In genomic region chr19:49361438-49362047, GRCh38 we compare ENCODE assay signal across 8 cellular contexts. TPM values are rescaled to one million over a fixed set of nuclear protein-coding genes. Genes with fewer than 3 reads are reported as not detected.
DNase-seq lines count a peak whose midpoint lies in the region; ATAC-seq and TF ChIP-seq lines count a peak whose summit lies in the region.

No MANE protein-coding gene starts in this region.

- peak in 1 of 2 donors; percentile 25 for TF ChIP-seq POLR2A in thyroid gland (IDR thresholded peaks at IDR 0.05)

- H3K4me3 ChIP-seq in duodenal mucosa (ENCODE audit: low read depth in 1 of 2, low read length in 2 of 2), result peak overlapping the region; percentile 72 to 73
- H3K4me3 ChIP-seq in lower lobe of right lung, result peak overlapping the region; percentile 81
- peak overlapping the region in 2 of 3 donors; percentile 27 to 62 for H3K4me3 ChIP-seq in thyroid gland (replicated peaks in 1 of 3)

- ATAC-seq in lower lobe of right lung, result peak; percentile 53 to 56

- H3K27me3 ChIP-seq in duodenal mucosa (ENCODE audit: control insufficient read depth in 1 of 2, insufficient read depth in 2 of 2, low read length in 2 of 2) (peaks cover 0 to 11% of the 10 kb centered on the region in 2 donors), lower lobe of right lung (ENCODE audit: low read depth) (no peaks in the 10 kb centered on the region), thyroid gland (no peaks in the 10 kb centered on the region)

- H3K27ac ChIP-seq in duodenal mucosa (ENCODE audit: low read depth, low read length) (peak overlapping the region; percentile 83), lower lobe of right lung (peak overlapping the region; percentile 90), thyroid gland (peak overlapping the region; percentile 84 to 89 (median 89))

- peaks cover 42% of the 10 kb centered on the region for H3K27me3 Mint-ChIP-seq in T-helper 2 cell treated with Interferon-gamma antibody and Interleukin-4, amounts not matched to agents 5 μg/mL and 100 μg/mL, for 36 hours (ENCODE audit: low read depth)

- WGBS in thyroid gland, 2 donors, result 2 to 4% methylated on average over 18 of the region's 27 CpGs

- no peaks in the 10 kb centered on the region for H3K9me3 Mint-ChIP-seq in T-helper 2 cell treated with Interferon-gamma antibody and Interleukin-4, amounts not matched to agents 5 μg/mL and 100 μg/mL, for 36 hours

- intact Hi-C loops in lower lobe of right lung (cut with DNase I), result no loop called here
- intact Hi-C loops in thyroid gland (cut with DNase I), result no loop called here

- TF ChIP-seq CTCF in lower lobe of right lung (IDR thresholded peaks at IDR 0.05) (no peak), thyroid gland (IDR thresholded peaks at IDR 0.05) (no peak)

- peaks cover 12 to 25% of the 10 kb centered on the region in 2 donors for H3K4me1 ChIP-seq in duodenal mucosa (ENCODE audit: control insufficient read depth in 1 of 2, insufficient read depth in 2 of 2, low read length in 2 of 2)
- peaks cover 20% of the 10 kb centered on the region for H3K4me1 ChIP-seq in lower lobe of right lung
- H3K4me1 ChIP-seq in thyroid gland, result peaks cover 8 to 17% of the 10 kb centered on the region in 2 donors

- H3K9me3 ChIP-seq in duodenal mucosa (ENCODE audit: control insufficient read depth in 1 of 2, low read length in 2 of 2) (no peaks in the 10 kb centered on the region), lower lobe of right lung (no peaks in the 10 kb centered on the region), thyroid gland (no peaks in the 10 kb centered on the region)

- no peak overlapping the region for H3K4me3 Mint-ChIP-seq in T-helper 2 cell treated with Interferon-gamma antibody and Interleukin-4, amounts not matched to agents 5 μg/mL and 100 μg/mL, for 36 hours

- no peaks in the 10 kb centered on the region for H3K36me3 ChIP-seq in duodenal mucosa (ENCODE audit: control insufficient read depth in 1 of 2, insufficient read depth in 2 of 2, low read length in 2 of 2)
- H3K36me3 ChIP-seq in lower lobe of right lung, result peaks cover 24% of the 10 kb centered on the region
- no peaks in the 10 kb centered on the region for H3K36me3 ChIP-seq in thyroid gland

- peak overlapping the region; percentile 63 to 73 for H3K9ac ChIP-seq in duodenal mucosa (ENCODE audit: low read depth in 1 of 2, low read length in 2 of 2)

- no peak overlapping the region for H3K27ac Mint-ChIP-seq in T-helper 2 cell treated with Interferon-gamma antibody and Interleukin-4, amounts not matched to agents 5 μg/mL and 100 μg/mL, for 36 hours

- DNase-seq in DMS 273 (lab: John Stamatoyannopoulos, UW; ENCODE audit: unreplicated experiment), result peak; percentile 80
- DNase-seq in NCI-H128 (lab: John Stamatoyannopoulos, UW; ENCODE audit: unreplicated experiment), result peak; percentile 30
- DNase-seq in lower lobe of right lung, result peak; percentile 73
- peak; percentile 58 to 60 for DNase-seq in thyroid gland
- no peak for DNase-seq in activated CD4-positive, CD25-positive, alpha-beta regulatory T cell treated with anti-CD3 and anti-CD28 coated beads, Interleukin-2, amount 50 U/mL, for 72 hours
- no peak for DNase-seq in stimulated activated CD4-positive, alpha-beta T cell treated with anti-CD3 and anti-CD28 coated beads, Interleukin-2, amount 100 ng/mL, for 48 hours
- DNase-seq in T-helper 2 cell treated with Interferon-gamma antibody and Interleukin-4, amounts not matched to agents 5 μg/mL and 100 μg/mL, for 36 hours (ENCODE audit: low spot score), result no peak

- no peaks in the 10 kb centered on the region for H3K36me3 Mint-ChIP-seq in T-helper 2 cell treated with Interferon-gamma antibody and Interleukin-4, amounts not matched to agents 5 μg/mL and 100 μg/mL, for 36 hours (ENCODE audit: low read depth)

- peaks cover 4% of the 10 kb centered on the region for H3K4me1 Mint-ChIP-seq in T-helper 2 cell treated with Interferon-gamma antibody and Interleukin-4, amounts not matched to agents 5 μg/mL and 100 μg/mL, for 36 hours (ENCODE audit: low read depth)

RNA-seq across cellular contexts. Expression of gene TEAD2, which starts 0.7 kb away (rescaled TPM):
- total RNA-seq in lower lobe of right lung (36.2 TPM), thyroid gland (10 to 100 TPM in 3 of 4 donors, 1 to 10 TPM in 1; 6.9 to 19.5 (median 13.7) TPM)

RNA-seq across cellular contexts. Expression of gene DKKL1, which starts 2.1 kb away (rescaled TPM):
- 0.92 TPM for total RNA-seq in lower lobe of right lung
- total RNA-seq in thyroid gland, result 1 to 10 TPM in 1 of 4 donors, not detected in 3; 1.3 TPM

RNA-seq across cellular contexts. Expression of gene CD37, which starts 26.3 kb away (rescaled TPM):
- total RNA-seq in lower lobe of right lung (175 TPM), thyroid gland (1 to 10 TPM; 2.1 to 9.7 (median 5.4) TPM)

RNA-seq across cellular contexts. Expression of gene KASH5, which starts 26.5 kb away (rescaled TPM):
- 3.1 TPM for total RNA-seq in lower lobe of right lung
- 1 to 10 TPM in 1 of 4 donors, not detected in 3; 1.3 TPM for total RNA-seq in thyroid gland

RNA-seq across cellular contexts. Expression of gene SLC6A16, which starts 36.6 kb away (rescaled TPM):
- total RNA-seq in lower lobe of right lung (4.9 TPM), thyroid gland (1 to 10 TPM in 2 of 4 donors, under 1 TPM in 2; 0.24 to 7.8 (median 1.4) TPM)

Comparison
In these comparisons a context has a peak if more than half of its experiments do, and no peak if none do; other contexts are left out.
1. DNase-seq: peak in DMS 273 (single experiment), NCI-H128 (single experiment), lower lobe of right lung (single experiment) and thyroid gland (2 of 2); none in activated CD4-positive, CD25-positive, alpha-beta regulatory T cell treated with anti-CD3 and anti-CD28 coated beads, Interleukin-2, amount 50 U/mL, for 72 hours (single experiment), stimulated activated CD4-positive, alpha-beta T cell treated with anti-CD3 and anti-CD28 coated beads, Interleukin-2, amount 100 ng/mL, for 48 hours (0 of 2) and T-helper 2 cell treated with Interferon-gamma antibody and Interleukin-4, amounts not matched to agents 5 μg/mL and 100 μg/mL, for 36 hours (single experiment).
2. RNA of gene CD37, which starts 26.3 kb away (total RNA-seq): 175 TPM in lower lobe of right lung (single experiment); 2.1 to 9.7 TPM in thyroid gland; every median in the first group is over 10 times any median in the second.
3. Peak in every context shown above with its lines, with median percentiles within 50 percentile points of each other: H3K27ac ChIP-seq and H3K4me3 ChIP-seq.